Comparison of ENCODE assay signal across 9 cellular contexts in genomic region chr18:33440384-33441043, GRCh38. TPM values are rescaled to one million over a fixed set of nuclear protein-coding genes. Genes with fewer than 3 reads are reported as not detected.
DNase-seq lines count a peak whose midpoint lies in the region; ATAC-seq and TF ChIP-seq lines count a peak whose summit lies in the region.
"Had no signal": no experiment of that assay in that cellular context is flagged by ENCODE, and none has a peak within 500 bp of the region (broad histone marks: within the 10 kb centered on the region; RNA-seq: fewer than 3 reads in every experiment).

Gene CCDC178, minus strand, starts transcription at chr18:33440721. Its CDS starts 28,633 bp downstream, at chr18:33412088.

- H3K36me3 Mint-ChIP-seq in WTC11 = no peaks in the 10 kb centered on the region

- no peaks in the 10 kb centered on the region for H3K36me3 ChIP-seq in HUES64 (ENCODE audit: insufficient read depth, low read length)
- H3K36me3 ChIP-seq in skeletal muscle satellite cell (ENCODE audit: insufficient read depth, low read length) = no peaks in the 10 kb centered on the region

- under 1% methylated on average over 69 of the region's 69 CpGs for WGBS in HUES64

- H3K27ac Mint-ChIP-seq in WTC11 = no peak within 1 kb of the TSS; the same call in 1 of the 2 replicates
- H3K27ac Mint-ChIP-seq: stimulated activated naive CD8-positive, alpha-beta T cell treated with anti-CD3 and anti-CD28 coated beads, Interleukin-15, Interleukin-2, amounts not matched to agents 100 ng/mL and 50 ng/mL, for 24 hours had no signal

- H3K4me1 Mint-ChIP-seq in WTC11 = no peaks in the 10 kb centered on the region; the same call in 1 of the 2 replicates

- DNase-seq in WTC11 (ENCODE audit: low spot score) (peak; percentile 69), cerebellar nuclear complex (lab: John Stamatoyannopoulos, UW) (no peak)

- H3K4me1 ChIP-seq in HUES64 (ENCODE audit: insufficient read depth, low read length) = no peaks in the 10 kb centered on the region
- no peaks in the 10 kb centered on the region for H3K4me1 ChIP-seq in skeletal muscle satellite cell (ENCODE audit: control insufficient read depth, insufficient read depth, low read length)

- H3K9ac ChIP-seq in HUES64 (ENCODE audit: low read depth, low read length) (peak within 1 kb of the TSS; percentile 65), skeletal muscle satellite cell (ENCODE audit: low read depth, low read length) (no peak within 1 kb of the TSS)

- H3K4me2 ChIP-seq in skeletal muscle satellite cell (ENCODE audit: low read length) = peak within 1 kb of the TSS; percentile 80

- no peak for TF ChIP-seq CTCF in WTC11 (IDR thresholded peaks at IDR 0.05)

- ATAC-seq in WTC11 (peak; percentile 94), GM19452 (IDR thresholded peaks at IDR 0.05; ENCODE audit: unreplicated experiment) (no peak), HG03095 (IDR thresholded peaks at IDR 0.05; ENCODE audit: unreplicated experiment) (no peak), HG03460 (IDR thresholded peaks at IDR 0.05; ENCODE audit: unreplicated experiment) (no peak)

- no peaks in the 10 kb centered on the region for H3K9me3 Mint-ChIP-seq in WTC11

- peak within 1 kb of the TSS; percentile 64 for H3K4me3 ChIP-seq in HUES64 (ENCODE audit: low read length)
- peak within 1 kb of the TSS; percentile 44 for H3K4me3 ChIP-seq in iPS-11a (ENCODE audit: low read depth, low read length)
- peak within 1 kb of the TSS; percentile 67 for H3K4me3 ChIP-seq in skeletal muscle satellite cell (ENCODE audit: low read length)

- peak within 1 kb of the TSS; percentile 99 for H3K4me3 Mint-ChIP-seq in WTC11
- H3K4me3 Mint-ChIP-seq: stimulated activated naive CD8-positive, alpha-beta T cell treated with anti-CD3 and anti-CD28 coated beads, Interleukin-15, Interleukin-2, amounts not matched to agents 100 ng/mL and 50 ng/mL, for 24 hours had no signal

- CTCF ChIA-PET in WTC11 (lab: Charles Lee) = interaction anchor here (1.1 to 1.6 kb wide), 2 partner anchors 55 to 209 kb away, joined by 4 to 15 read pairs; no protein-coding TSS in a partner anchor

- POLR2A ChIA-PET in WTC11 (lab: Charles Lee) = no interaction called here

- H3K9me3 ChIP-seq in HUES64 (ENCODE audit: insufficient read depth, low read depth, low read length) (no peaks in the 10 kb centered on the region), skeletal muscle satellite cell (replicated peaks; ENCODE audit: low read length) (no peaks in the 10 kb centered on the region)

- H3K27ac ChIP-seq in HUES64 (ENCODE audit: low read depth, low read length) = no peak within 1 kb of the TSS

- H3K27me3 Mint-ChIP-seq in WTC11 (ENCODE audit: low read depth) = peaks cover 35% of the 10 kb centered on the region

- H3K27me3 ChIP-seq in HUES64 (ENCODE audit: insufficient read depth, low read length) (peaks cover 18% of the 10 kb centered on the region), skeletal muscle satellite cell (ENCODE audit: control insufficient read depth, insufficient read depth, low read length) (peaks cover 31% of the 10 kb centered on the region)

TF ChIP-seq in WTC11, 78 proteins besides CTCF, POLR2A, EP300 and RAD21:
- TF ChIP-seq PREB (CRISPR knock-in tag; IDR thresholded peaks at IDR 0.05; ENCODE audit: borderline replicate concordance) = no peak
- TF ChIP-seq HMGXB4 (CRISPR knock-in tag; IDR thresholded peaks at IDR 0.05) = peak; percentile 85; the same call in 1 of the 2 replicates

RNA-seq across cellular contexts. Expression of gene CCDC178, which starts in this region (rescaled TPM):
- 0.40 TPM for polyA plus RNA-seq in HUES64 (2013, experiment 1 of 2)
- polyA plus RNA-seq in HUES64 (2013, experiment 2 of 2) = 0.76 TPM
- total RNA-seq in WTC11 (2021) = 0.20 TPM in 1 of 3 replicates, not detected in the others
- total RNA-seq in skeletal muscle satellite cell (2012; rRNA removed) = under 0.01 and 0.25 TPM in 2 replicates

Comparison
In these comparisons a context has a peak if more than half of its experiments do, and no peak if none do; other contexts are left out.
1. Peak in DNase-seq and ATAC-seq in WTC11; RNA of the gene not detected or under 1 TPM.